10 cellular contexts compared by ENCODE assay signal in genomic region chr12:3129301-3130052, GRCh38. TPM values are rescaled to one million over a fixed set of nuclear protein-coding genes. Genes with fewer than 3 reads are reported as not detected.
A peak's percentile ranks its signal among the peaks of the same experiment; 100 is the strongest.
DNase-seq lines count a peak whose midpoint lies in the region; ATAC-seq and TF ChIP-seq lines count a peak whose summit lies in the region.
"Had no signal": no experiment of that assay in that cellular context is flagged by ENCODE, and none has a peak within 500 bp of the region (broad histone marks: within the 10 kb centered on the region; RNA-seq: fewer than 3 reads in every experiment).

No MANE protein-coding gene starts in this region.

- peaks cover 2% of the 10 kb centered on the region; the same call in 1 of the 2 replicates for H3K9me3 ChIP-seq in IMR-90 (ENCODE audit: control insufficient read depth, insufficient read depth, low read length)
- H3K9me3 ChIP-seq in right lobe of liver: no peaks in the 10 kb centered on the region
- peaks cover 0 to 12% (median 8%) of the 10 kb centered on the region in 4 donors for H3K9me3 ChIP-seq in stomach

- TF ChIP-seq RAD21 in IMR-90 (IDR thresholded peaks at IDR 0.05; ENCODE audit: low read length): no peak

- H4K91ac ChIP-seq in IMR-90 (ENCODE audit: insufficient read depth, low read depth, low read length): no peak overlapping the region

- TF ChIP-seq POLR2A in IMR-90 (IDR thresholded peaks at IDR 0.05; ENCODE audit: low read depth, low read length) (no peak), right lobe of liver (IDR thresholded peaks at IDR 0.05) (no peak), stomach (IDR thresholded peaks at IDR 0.05) (no peak)

- in situ Hi-C loops in IMR-90 (cut with MboI; ENCODE audit: low sequenced_read_pairs): no loop called here

- peak overlapping the region; percentile 33 for H2AK9ac ChIP-seq in IMR-90 (replicated peaks; ENCODE audit: low read depth, low read length, poor library complexity)

- H3K4me1 ChIP-seq in IMR-90 (ENCODE audit: control insufficient read depth, insufficient read depth, low read length) (peaks cover 13% of the 10 kb centered on the region), right lobe of liver (peaks cover 0 to 34% (median 12%) of the 10 kb centered on the region in 4 donors), stomach (peaks cover 7 to 34% (median 30%) of the 10 kb centered on the region in 4 donors)

- H3K36me3 ChIP-seq in IMR-90 (ENCODE audit: control insufficient read depth, insufficient read depth, low read length) (no peaks in the 10 kb centered on the region), right lobe of liver (no peaks in the 10 kb centered on the region), stomach (no peaks in the 10 kb centered on the region)

- H3K9me1 ChIP-seq in IMR-90 (ENCODE audit: insufficient read depth, low read length): peaks cover 16% of the 10 kb centered on the region

- BruUV-seq in IMR-90 (replicated peaks; lab: Mats Ljungman, UMichigan): no TSS peak

- no peak overlapping the region for H2BK5ac ChIP-seq in IMR-90 (ENCODE audit: low read depth, low read length, poor library complexity, severe bottlenecking)

- POLR2A ChIA-PET in IMR-90 (lab: Charles Lee; ENCODE audit: unreplicated experiment): no interaction called here

- H4K5ac ChIP-seq in IMR-90 (ENCODE audit: low read depth, low read length): no peak overlapping the region

- no peak overlapping the region for H2BK120ac ChIP-seq in IMR-90 (ENCODE audit: low read depth, low read length)

- no peak for ATAC-seq in IMR-90 (ENCODE audit: low read depth)
- ATAC-seq in right lobe of liver: no peak

- no CpG with 5 or more reads among the region's 12 CpGs for WGBS in IMR-90 (ENCODE audit: extremely low coverage in 2 of 2, insufficient read length in 1 of 2), 2 experiments
- WGBS in right lobe of liver (ENCODE audit: insufficient coverage, low coverage, low lambda C conversion rate, missing lambda C conversion rate): 55% methylated on average over 8 of the region's 12 CpGs
- 66 to 76% (median 72%) methylated on average over 12 of the region's 12 CpGs for WGBS in stomach, 5 donors

- no peaks in the 10 kb centered on the region for H3K27me3 ChIP-seq in IMR-90 (ENCODE audit: control insufficient read depth, insufficient read depth, low read length)
- no peaks in the 10 kb centered on the region for H3K27me3 ChIP-seq in right lobe of liver
- H3K27me3 ChIP-seq in stomach: no peaks in the 10 kb centered on the region

- intact Hi-C loops in IMR-90 (cut with micrococcal nuclease) (loop anchor here (10.0 kb wide), 1 partner anchor 645 kb away; no protein-coding TSS in a partner anchor), right lobe of liver (cut with DNase I) (loop anchor here in 1 of 2 donors (10.0 kb wide), 1 partner anchor 55 kb away; the partner anchor contains the start of gene TSPAN9), stomach (cut with DNase I; ENCODE audit: low total_unique reads) (loop anchor here (5.0 to 10.0 kb wide), 2 partner anchors 75 to 148 kb away; no protein-coding TSS in a partner anchor)

- H3K4me2 ChIP-seq in IMR-90 (ENCODE audit: low read depth, low read length): no peak overlapping the region

- 0 out of 2 replicates have a peak overlapping the region, but pooled peaks have one; percentile 2 for H3K14ac ChIP-seq in IMR-90 (replicated peaks; ENCODE audit: low read depth, low read length)

- peaks cover 3 to 30% of the 10 kb centered on the region in 2 experiments for H3K79me1 ChIP-seq in IMR-90 (ENCODE audit: low read depth in 1 of 2, low read length in 2 of 2)

- H3K23ac ChIP-seq in IMR-90 (ENCODE audit: low read depth, low read length): no peak overlapping the region; the same call in 1 of the 2 replicates

- dilution Hi-C loops in IMR-90 (cut with HindIII; ENCODE audit: low sequenced_read_pairs, unreplicated experiment): no loop called here

- H3K4ac ChIP-seq in IMR-90 (ENCODE audit: low read depth, low read length): peak overlapping the region; percentile 11; the same call in 1 of the 2 replicates

- no peak overlapping the region for H2AFZ ChIP-seq in IMR-90 (replicated peaks; ENCODE audit: low read length, poor library complexity)

- TF ChIP-seq CTCF in IMR-90 (conservative IDR thresholded peaks at IDR 0.05; ENCODE audit: low read depth, low read length) (no peak), right lobe of liver (IDR thresholded peaks at IDR 0.05) (no peak), stomach (IDR thresholded peaks at IDR 0.05) (no peak)

- no peak overlapping the region for H3K56ac ChIP-seq in IMR-90 (ENCODE audit: extremely low read depth, insufficient read depth, low read length)

- CTCF ChIA-PET in IMR-90 (lab: Yijun Ruan, JAX): interaction anchor here (1.4 kb wide), 1 partner anchor 55 kb away, joined by 4 read pairs; no protein-coding TSS in a partner anchor

- H3K27ac ChIP-seq in IMR-90 (ENCODE audit: insufficient read depth, low read length): no peak overlapping the region
- peak overlapping the region; percentile 2 to 44 (median 21) for H3K27ac ChIP-seq in right lobe of liver
- peak overlapping the region in 2 of 5 donors; percentile 4 to 49 for H3K27ac ChIP-seq in stomach

- H3K4me3 ChIP-seq in IMR-90 (ENCODE audit: insufficient read depth, low read depth, low read length) (no peak overlapping the region), right lobe of liver (no peak overlapping the region), stomach (no peak overlapping the region)

- H2AK5ac ChIP-seq in IMR-90 (ENCODE audit: low read depth, low read length): peak overlapping the region; percentile 70; the same call in 1 of the 2 replicates

- H2BK20ac ChIP-seq in IMR-90 (ENCODE audit: low read depth, low read length): peak overlapping the region; percentile 1; the same call in 1 of the 2 replicates

- H4K8ac ChIP-seq in IMR-90 (ENCODE audit: low read depth in 2 of 2, low read length in 2 of 2): no peak overlapping the region

- no peaks in the 10 kb centered on the region; the same call in 1 of the 2 replicates for H4K20me1 ChIP-seq in IMR-90 (ENCODE audit: insufficient read depth, low read length)

- H3K9ac ChIP-seq in IMR-90 (ENCODE audit: low read depth, low read length): no peak overlapping the region

- no peak for TF ChIP-seq EP300 in stomach (IDR thresholded peaks at IDR 0.05)

- H2BK15ac ChIP-seq in IMR-90 (ENCODE audit: low read depth, low read length): no peak overlapping the region; the same call in 2 of the 3 replicates

- no peak overlapping the region for H3K18ac ChIP-seq in IMR-90 (ENCODE audit: low read depth, low read length)

- peak; percentile 88 for DNase-seq in Daoy (ENCODE audit: low read depth)
- DNase-seq in IMR-90: peak; percentile 88
- peak; percentile 17 to 36 for DNase-seq in activated CD4-positive, alpha-beta T cell treated with anti-CD3 and anti-CD28 coated beads, Interleukin-2, amount 50 U/mL, for 48 hours
- DNase-seq in right lobe of liver: no peak
- DNase-seq in activated effector memory CD4-positive, alpha-beta T cell treated with Interleukin-2 at 50 U/mL for 16 hours: no peak
- DNase-seq in stomach: no peak
- no peak for DNase-seq in GM03348 (ENCODE audit: low spot score)
- no peak for DNase-seq in OCI-M2 (lab: John Stamatoyannopoulos, UW; ENCODE audit: unreplicated experiment)
- DNase-seq: NCI-H1105 had no signal

TF ChIP-seq in IMR-90, 13 proteins besides CTCF, POLR2A, EP300 and RAD21:
- TF ChIP-seq MAFK (IDR thresholded peaks at IDR 0.05; ENCODE audit: low read depth, low read length) (no peak), MAZ (IDR thresholded peaks at IDR 0.05; ENCODE audit: borderline replicate concordance, low read depth, low read length) (no peak), FOS (IDR thresholded peaks at IDR 0.05; ENCODE audit: low read depth, low read length) (no peak), SMC3 (IDR thresholded peaks at IDR 0.05; ENCODE audit: low read depth, low read length) (no peak), RCOR1 (IDR thresholded peaks at IDR 0.05; ENCODE audit: insufficient replicate concordance, low read length) (no peak), RFX5 (IDR thresholded peaks at IDR 0.05; ENCODE audit: low read depth, low read length) (no peak), NFE2L2 (IDR thresholded peaks at IDR 0.05; ENCODE audit: low read depth, low read length) (no peak), USF2 (IDR thresholded peaks at IDR 0.05; ENCODE audit: low read depth, low read length) (no peak), MXI1 (IDR thresholded peaks at IDR 0.05; ENCODE audit: borderline replicate concordance, low read depth, low read length) (no peak), ELK1 (IDR thresholded peaks at IDR 0.05; ENCODE audit: borderline replicate concordance, low read depth, low read length) (no peak), CEBPB (IDR thresholded peaks at IDR 0.05; ENCODE audit: low read depth, low read length) (no peak), CHD1 (IDR thresholded peaks at IDR 0.05; ENCODE audit: low read depth, low read length) (no peak), BHLHE40 (IDR thresholded peaks at IDR 0.05; ENCODE audit: low read depth, low read length) (no peak)
TF ChIP-seq in IMR-90: peak in this region for 0.

RNA-seq across cellular contexts. Expression of gene TSPAN9, which starts 52.3 kb away (rescaled TPM):
- 9.8 and 13.7 TPM in 2 replicates for total RNA-seq in Daoy (2014; rRNA removed; shearing (Covaris generic))
- 16.1 and 17.7 TPM in 2 replicates for total RNA-seq in IMR-90 (2012; rRNA removed)
- polyA plus RNA-seq in IMR-90 (2012; rRNA removed): 29.8 and 39.1 TPM in 2 replicates
- 14.4 and 30.5 TPM in 2 replicates for polyA plus RNA-seq in IMR-90 (2012; cell fraction: cytosol; rRNA removed)
- polyA plus RNA-seq in IMR-90 (2012; cell fraction: nucleus; rRNA removed; ENCODE audit: low replicate concordance): 29.7 and 33.9 TPM in 2 replicates
- 10 to 100 TPM; 23.7 to 53.2 (median 39.8) TPM for total RNA-seq in right lobe of liver
- total RNA-seq in stomach: 10 to 100 TPM in 3 of 5 donors, 1 to 10 TPM in 2; 1.4 to 58.3 (median 15.6) TPM
- 1 to 10 TPM; 4.1 to 9.4 (median 6.4) TPM for polyA plus RNA-seq in stomach
- total RNA-seq: T-helper 2 cell treated with Interferon-gamma antibody and Interleukin-4, amounts not matched to agents 100 ng/mL and 5 ng/mL, for 36 hours had no signal

Comparison
In these comparisons a context has a peak if more than half of its experiments do, and no peak if none do; other contexts are left out.
1. DNase-seq: peak in Daoy (single experiment), IMR-90 (single experiment) and activated CD4-positive, alpha-beta T cell treated with anti-CD3 and anti-CD28 coated beads, Interleukin-2, amount 50 U/mL, for 48 hours (2 of 2); none in right lobe of liver (0 of 3), activated effector memory CD4-positive, alpha-beta T cell treated with Interleukin-2 at 50 U/mL for 16 hours (single experiment), stomach (single experiment), GM03348 (single experiment) and OCI-M2 (single experiment).